Comparison of ENCODE assay signal across 1 cellular context in the genomic region with DNA sequence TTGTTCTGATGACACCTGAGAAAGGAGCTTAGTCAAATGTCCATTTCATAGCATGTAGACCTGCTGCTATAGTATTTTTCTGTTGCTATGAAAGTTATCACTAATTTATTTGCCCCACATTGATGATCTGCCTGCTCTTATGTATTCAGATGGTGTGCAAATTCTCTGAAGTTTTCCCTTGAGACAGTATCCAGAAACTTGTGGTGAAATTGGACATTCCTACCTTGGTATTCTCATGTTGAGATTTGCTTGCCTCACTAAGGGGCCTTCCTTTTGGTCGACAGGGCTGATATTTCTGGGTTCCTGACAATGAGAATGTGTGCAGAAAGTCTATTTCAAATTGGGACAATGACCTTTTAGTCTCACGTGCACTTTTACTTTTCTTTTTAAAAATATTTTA.
TF ChIP-seq lines count a peak whose summit lies in the region.

No MANE protein-coding gene starts in this region.

TF ChIP-seq in WTC11, 78 proteins besides CTCF, POLR2A, EP300 and RAD21 (continued from another document):
- TF ChIP-seq, protein P1, sequence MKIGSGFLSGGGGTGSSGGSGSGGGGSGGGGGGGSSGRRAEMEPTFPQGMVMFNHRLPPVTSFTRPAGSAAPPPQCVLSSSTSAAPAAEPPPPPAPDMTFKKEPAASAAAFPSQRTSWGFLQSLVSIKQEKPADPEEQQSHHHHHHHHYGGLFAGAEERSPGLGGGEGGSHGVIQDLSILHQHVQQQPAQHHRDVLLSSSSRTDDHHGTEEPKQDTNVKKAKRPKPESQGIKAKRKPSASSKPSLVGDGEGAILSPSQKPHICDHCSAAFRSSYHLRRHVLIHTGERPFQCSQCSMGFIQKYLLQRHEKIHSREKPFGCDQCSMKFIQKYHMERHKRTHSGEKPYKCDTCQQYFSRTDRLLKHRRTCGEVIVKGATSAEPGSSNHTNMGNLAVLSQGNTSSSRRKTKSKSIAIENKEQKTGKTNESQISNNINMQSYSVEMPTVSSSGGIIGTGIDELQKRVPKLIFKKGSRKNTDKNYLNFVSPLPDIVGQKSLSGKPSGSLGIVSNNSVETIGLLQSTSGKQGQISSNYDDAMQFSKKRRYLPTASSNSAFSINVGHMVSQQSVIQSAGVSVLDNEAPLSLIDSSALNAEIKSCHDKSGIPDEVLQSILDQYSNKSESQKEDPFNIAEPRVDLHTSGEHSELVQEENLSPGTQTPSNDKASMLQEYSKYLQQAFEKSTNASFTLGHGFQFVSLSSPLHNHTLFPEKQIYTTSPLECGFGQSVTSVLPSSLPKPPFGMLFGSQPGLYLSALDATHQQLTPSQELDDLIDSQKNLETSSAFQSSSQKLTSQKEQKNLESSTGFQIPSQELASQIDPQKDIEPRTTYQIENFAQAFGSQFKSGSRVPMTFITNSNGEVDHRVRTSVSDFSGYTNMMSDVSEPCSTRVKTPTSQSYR (CRISPR knock-in tag; IDR thresholded peaks at IDR 0.05), result no peak
- TF ChIP-seq ZNF219 (CRISPR knock-in tag; IDR thresholded peaks at IDR 0.05; ENCODE audit: borderline replicate concordance) (no peak), ESRRA (CRISPR knock-in tag; IDR thresholded peaks at IDR 0.05; ENCODE audit: borderline replicate concordance) (no peak), FOXK1 (CRISPR knock-in tag; IDR thresholded peaks at IDR 0.05) (no peak)
- TF ChIP-seq, protein P2, sequence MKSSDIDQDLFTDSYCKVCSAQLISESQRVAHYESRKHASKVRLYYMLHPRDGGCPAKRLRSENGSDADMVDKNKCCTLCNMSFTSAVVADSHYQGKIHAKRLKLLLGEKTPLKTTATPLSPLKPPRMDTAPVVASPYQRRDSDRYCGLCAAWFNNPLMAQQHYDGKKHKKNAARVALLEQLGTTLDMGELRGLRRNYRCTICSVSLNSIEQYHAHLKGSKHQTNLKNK (CRISPR knock-in tag; IDR thresholded peaks at IDR 0.05), result no peak
- TF ChIP-seq, protein P3, sequence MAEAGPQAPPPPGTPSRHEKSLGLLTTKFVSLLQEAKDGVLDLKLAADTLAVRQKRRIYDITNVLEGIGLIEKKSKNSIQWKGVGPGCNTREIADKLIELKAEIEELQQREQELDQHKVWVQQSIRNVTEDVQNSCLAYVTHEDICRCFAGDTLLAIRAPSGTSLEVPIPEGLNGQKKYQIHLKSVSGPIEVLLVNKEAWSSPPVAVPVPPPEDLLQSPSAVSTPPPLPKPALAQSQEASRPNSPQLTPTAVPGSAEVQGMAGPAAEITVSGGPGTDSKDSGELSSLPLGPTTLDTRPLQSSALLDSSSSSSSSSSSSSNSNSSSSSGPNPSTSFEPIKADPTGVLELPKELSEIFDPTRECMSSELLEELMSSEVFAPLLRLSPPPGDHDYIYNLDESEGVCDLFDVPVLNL (CRISPR knock-in tag; IDR thresholded peaks at IDR 0.05; ENCODE audit: borderline replicate concordance, low read depth), result no peak
- TF ChIP-seq, protein P4, sequence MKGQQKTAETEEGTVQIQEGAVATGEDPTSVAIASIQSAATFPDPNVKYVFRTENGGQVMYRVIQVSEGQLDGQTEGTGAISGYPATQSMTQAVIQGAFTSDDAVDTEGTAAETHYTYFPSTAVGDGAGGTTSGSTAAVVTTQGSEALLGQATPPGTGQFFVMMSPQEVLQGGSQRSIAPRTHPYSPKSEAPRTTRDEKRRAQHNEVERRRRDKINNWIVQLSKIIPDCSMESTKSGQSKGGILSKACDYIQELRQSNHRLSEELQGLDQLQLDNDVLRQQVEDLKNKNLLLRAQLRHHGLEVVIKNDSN (CRISPR knock-in tag; IDR thresholded peaks at IDR 0.05), result no peak
